ENCODE assay signal across 12 cellular contexts in the genomic region with DNA sequence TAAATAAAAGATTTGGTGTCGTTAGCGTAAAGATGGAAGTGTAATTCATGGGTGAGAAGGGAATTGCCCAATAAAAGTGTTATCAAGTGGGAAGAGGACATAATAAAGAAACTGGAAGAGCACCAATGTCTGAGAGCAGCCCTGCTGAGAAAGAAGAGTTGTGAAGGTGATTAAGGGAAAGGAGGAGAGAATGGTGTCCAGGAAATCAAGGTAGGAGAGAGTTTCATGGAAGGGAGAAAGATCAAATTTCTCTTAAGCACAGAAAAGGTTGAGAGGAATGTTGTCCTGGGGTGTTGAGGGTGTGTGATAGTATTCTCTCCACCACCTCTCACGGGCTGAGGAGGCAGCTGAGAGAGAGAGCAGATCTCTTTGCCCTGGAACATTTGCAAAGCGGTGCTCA.
A peak's percentile ranks its signal among the peaks of the same experiment; 100 is the strongest.
DNase-seq lines count a peak whose midpoint lies in the region; ATAC-seq and TF ChIP-seq lines count a peak whose summit lies in the region.
"Had no signal": no experiment of that assay in that cellular context is flagged by ENCODE, and none has a peak within 500 bp of the region (broad histone marks: within the 10 kb centered on the region; RNA-seq: fewer than 3 reads in every experiment).

No MANE protein-coding gene starts in this region.

- intact Hi-C loops in left colon (cut with DNase I, micrococcal nuclease) (no loop called here), gastrocnemius medialis (cut with DNase I; ENCODE audit: low total_unique reads) (no loop called here), heart left ventricle (cut with DNase I) (no loop called here)

- no peak for TF ChIP-seq CTCF in GM13977 (IDR thresholded peaks at IDR 0.05; ENCODE audit: extremely low read depth, insufficient read depth, missing control alignments)
- TF ChIP-seq CTCF in gastrocnemius medialis (IDR thresholded peaks at IDR 0.05 in 4 of 5, conservative IDR thresholded peaks at IDR 0.05 in 1 of 5) = no peak
- no peak for TF ChIP-seq CTCF in heart left ventricle (IDR thresholded peaks at IDR 0.05)

- peak overlapping the region; percentile 34 for H3K4me3 ChIP-seq in Jurkat, Clone E6-1 (ENCODE audit: low read length)
- H3K4me3 ChIP-seq in gastrocnemius medialis (no peak overlapping the region), heart left ventricle (no peak overlapping the region)
- H3K4me3 ChIP-seq: GM23248 had no signal

- 64 to 78% (median 75%) methylated on average over 4 of the region's 4 CpGs for WGBS in heart left ventricle, 4 donors

- no peak for DNase-seq in Jurkat, Clone E6-1 (ENCODE audit: low read depth, low spot score)
- DNase-seq in NCI-H69 (lab: John Stamatoyannopoulos, UW) (peak; percentile 13), left colon (no peak), GM13977 (ENCODE audit: low spot score) (no peak), gastrocnemius medialis (no peak), cerebellar nuclear complex (lab: John Stamatoyannopoulos, UW) (no peak), heart left ventricle (no peak)
- DNase-seq: Caco-2; CD8-positive, alpha-beta memory T cell; GF-D8; GM23248; H7 had no signal

- no peaks in the 10 kb centered on the region for H3K36me3 ChIP-seq in gastrocnemius medialis
- no peaks in the 10 kb centered on the region for H3K36me3 ChIP-seq in heart left ventricle

- in situ Hi-C loops in GM13977 (cut with MboI; ENCODE audit: low pct_unique_long_range_greater_than_20kb, low sequenced_read_pairs, unreplicated experiment) (no loop called here), gastrocnemius medialis (cut with MboI; ENCODE audit: low sequenced_read_pairs in 4 of 4) (no loop called here)

- ATAC-seq in left colon = peak; percentile 17
- ATAC-seq in gastrocnemius medialis = no peak
- no peak for ATAC-seq in heart left ventricle

- H3K27me3 ChIP-seq in gastrocnemius medialis (no peaks in the 10 kb centered on the region), heart left ventricle (peaks cover 0 to 7% (median 0%) of the 10 kb centered on the region in 9 donors)

- no peaks in the 10 kb centered on the region for H3K4me1 ChIP-seq in gastrocnemius medialis
- H3K4me1 ChIP-seq in heart left ventricle = no peaks in the 10 kb centered on the region
- H3K4me1 ChIP-seq: Caco-2 had no signal

- H3K27ac ChIP-seq in gastrocnemius medialis (no peak overlapping the region), heart left ventricle (no peak overlapping the region)
- H3K27ac ChIP-seq: GM23248 had no signal

- H3K9me3 ChIP-seq in gastrocnemius medialis = no peaks in the 10 kb centered on the region
- H3K9me3 ChIP-seq in heart left ventricle = no peaks in the 10 kb centered on the region
- H3K9me3 ChIP-seq: Caco-2 had no signal

- TF ChIP-seq POLR2A in gastrocnemius medialis (IDR thresholded peaks at IDR 0.05) = no peak
- no peak for TF ChIP-seq POLR2A in heart left ventricle (IDR thresholded peaks at IDR 0.05)
